ENCODE assay signal across 23 cellular contexts in the genomic region with DNA sequence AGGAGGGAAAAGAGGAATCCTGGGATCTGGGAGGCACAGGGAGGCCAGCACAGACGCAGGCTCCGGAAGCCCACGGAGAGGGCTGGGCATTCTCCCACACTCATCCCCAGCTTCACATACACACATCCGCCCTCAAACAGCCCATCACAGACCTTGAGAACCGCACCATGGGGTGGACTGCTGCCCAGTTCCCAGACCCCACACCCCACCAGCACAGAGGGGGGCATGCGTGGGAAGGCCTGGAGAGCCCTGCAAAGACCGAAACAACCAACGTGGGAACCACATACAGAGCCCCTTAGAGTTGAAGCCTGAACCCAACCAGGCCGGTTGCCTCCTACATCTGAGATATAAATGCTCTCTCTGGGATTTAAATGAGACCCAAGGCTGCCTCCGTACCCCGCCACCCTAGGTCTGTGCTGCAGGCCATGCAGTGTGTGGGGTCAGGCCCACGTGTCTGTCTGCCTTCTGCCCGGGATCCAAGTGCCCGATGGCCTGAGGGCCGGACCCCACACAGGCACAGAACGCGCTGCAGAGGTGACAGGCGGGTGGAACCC.
DNase-seq lines count a peak whose midpoint lies in the region; ATAC-seq, FAIRE-seq and TF ChIP-seq lines count a peak whose summit lies in the region.
"Had no signal": no experiment of that assay in that cellular context is flagged by ENCODE, and none has a peak within 500 bp of the region (broad histone marks: within the 10 kb centered on the region; RNA-seq: fewer than 3 reads in every experiment).

No MANE protein-coding gene starts in this region.

- in situ Hi-C loops in GM13977 (cut with MboI; ENCODE audit: low pct_unique_long_range_greater_than_20kb, low sequenced_read_pairs, unreplicated experiment) = no loop called here

- intact Hi-C loops in activated naive CD4-positive, alpha-beta T cell treated with anti-CD3 and anti-CD28 coated beads for 36 hours (cut with micrococcal nuclease) = no loop called here

- no peaks in the 10 kb centered on the region for H3K9me3 ChIP-seq in HEK293 (ENCODE audit: control insufficient read depth, insufficient read depth, low read depth, low read length)
- H3K9me3 ChIP-seq in endodermal cell (ENCODE audit: control insufficient read depth, low read length) = no peaks in the 10 kb centered on the region
- H3K9me3 ChIP-seq: adrenal gland, body of pancreas, gastroesophageal sphincter, right lobe of liver had no signal

- H3K9me3 Mint-ChIP-seq in endodermal cell = no peaks in the 10 kb centered on the region
- H3K9me3 Mint-ChIP-seq in activated naive CD4-positive, alpha-beta T cell treated with anti-CD3 and anti-CD28 coated beads for 36 hours = no peaks in the 10 kb centered on the region
- H3K9me3 Mint-ChIP-seq: activated CD4-positive, alpha-beta T cell treated with anti-CD3 and anti-CD28 coated beads, Interleukin-2, amount 10 ng/mL, durations not matched to agents 24 days and 14 days had no signal

- POLR2A ChIA-PET in HEK293 (lab: Yijun Ruan, JAX) = no interaction called here

- no peak overlapping the region for H3K4me3 Mint-ChIP-seq in endodermal cell
- H3K4me3 Mint-ChIP-seq in activated naive CD4-positive, alpha-beta T cell treated with anti-CD3 and anti-CD28 coated beads for 36 hours = no peak overlapping the region
- H3K4me3 Mint-ChIP-seq: activated CD4-positive, alpha-beta T cell treated with anti-CD3 and anti-CD28 coated beads, Interleukin-2, amount 10 ng/mL, durations not matched to agents 24 days and 14 days had no signal

- H3K27me3 ChIP-seq in endodermal cell (ENCODE audit: control insufficient read depth, insufficient read depth, low read length, poor library complexity, severe bottlenecking) = no peaks in the 10 kb centered on the region
- H3K27me3 ChIP-seq: adrenal gland, body of pancreas, gastroesophageal sphincter, hepatocyte, right lobe of liver had no signal

- no peaks in the 10 kb centered on the region for H3K36me3 ChIP-seq in HEK293 (ENCODE audit: control insufficient read depth in 2 of 2, insufficient read depth in 1 of 2, low read length in 2 of 2)
- no peaks in the 10 kb centered on the region for H3K36me3 ChIP-seq in endodermal cell (ENCODE audit: control insufficient read depth, insufficient read depth, low read length)
- H3K36me3 ChIP-seq: adrenal gland, right lobe of liver had no signal

- no peak for ATAC-seq in omental fat pad (ENCODE audit: low FRiP score)
- ATAC-seq: body of pancreas, gastroesophageal sphincter, Panc1, right lobe of liver had no signal

- FAIRE-seq in frontal cortex (lab: Jason Lieb, UNC) = no peak
- FAIRE-seq: GM12892 had no signal

- H3K4me3 ChIP-seq in HEK293 (ENCODE audit: low read depth, low read length) = no peak overlapping the region
- no peak overlapping the region for H3K4me3 ChIP-seq in endodermal cell (ENCODE audit: low read length)
- H3K4me3 ChIP-seq: adrenal gland, body of pancreas, gastroesophageal sphincter, hepatocyte, right lobe of liver had no signal

- H3K27ac ChIP-seq in HEK293 (ENCODE audit: extremely low read depth, low read depth, low read length) = no peak overlapping the region
- H3K27ac ChIP-seq in endodermal cell (ENCODE audit: low read depth, low read length) = no peak overlapping the region
- H3K27ac ChIP-seq: adrenal gland, body of pancreas, gastroesophageal sphincter, hepatocyte, right lobe of liver had no signal

- peaks cover 30% of the 10 kb centered on the region for H3K4me1 Mint-ChIP-seq in endodermal cell
- no peaks in the 10 kb centered on the region for H3K4me1 Mint-ChIP-seq in activated naive CD4-positive, alpha-beta T cell treated with anti-CD3 and anti-CD28 coated beads for 36 hours (ENCODE audit: low read depth)

- TF ChIP-seq CTCF in HEK293 (tag by site-specific recombination; IDR thresholded peaks at IDR 0.05) (no peak), endodermal cell (conservative IDR thresholded peaks at IDR 0.05) (no peak), omental fat pad (IDR thresholded peaks at IDR 0.05) (no peak), GM13977 (IDR thresholded peaks at IDR 0.05; ENCODE audit: extremely low read depth, insufficient read depth, missing control alignments) (no peak)

- H3K27ac Mint-ChIP-seq in endodermal cell = peak overlapping the region; percentile 61
- H3K27ac Mint-ChIP-seq in activated naive CD4-positive, alpha-beta T cell treated with anti-CD3 and anti-CD28 coated beads for 36 hours = no peak overlapping the region
- H3K27ac Mint-ChIP-seq: activated CD4-positive, alpha-beta T cell treated with anti-CD3 and anti-CD28 coated beads, Interleukin-2, amount 10 ng/mL, durations not matched to agents 24 days and 14 days; progenitor cell of endocrine pancreas had no signal

- peak; percentile 2 for DNase-seq in Daoy (ENCODE audit: low read depth)
- DNase-seq in endodermal cell = no peak
- peak; percentile 4 for DNase-seq in omental fat pad (ENCODE audit: low spot score)
- no peak for DNase-seq in frontal cortex (ENCODE audit: low spot score in 2 of 2)
- no peak for DNase-seq in activated naive CD4-positive, alpha-beta T cell treated with anti-CD3 and anti-CD28 coated beads for 36 hours
- DNase-seq in activated naive CD4-positive, alpha-beta T cell treated with Interleukin-2 at 50 U/mL for 16 hours = no peak
- DNase-seq in GM13977 (ENCODE audit: low spot score) = no peak
- DNase-seq: activated CD4-positive, alpha-beta T cell treated with anti-CD3 and anti-CD28 coated beads, Interleukin-2, amount 10 ng/mL, durations not matched to agents 24 days and 14 days; activated naive CD4-positive, alpha-beta T cell; activated T-cell treated with anti-CD3 and anti-CD28 coated beads, Interleukin-2, amount 50 U/mL, for 48 hours; NCI-H1048; right lobe of liver; SHP77 treated with DMSO at 0.1 percent for 48 hours; stimulated activated CD4-positive, alpha-beta T cell treated with anti-CD3 and anti-CD28 coated beads, Interleukin-4, amount 100 ng/mL, for 1 hour; trophoblast cell had no signal

- H3K9ac ChIP-seq in endodermal cell (ENCODE audit: extremely low read depth, low read length, poor library complexity, severe bottlenecking) = no peak overlapping the region

- CTCF ChIA-PET in HEK293 (lab: Yijun Ruan, JAX) = no interaction called here
- CTCF ChIA-PET in activated naive CD4-positive, alpha-beta T cell treated with anti-CD3 and anti-CD28 coated beads for 36 hours (lab: Charles Lee) = interaction anchor here (0.7 to 1.0 kb wide), 2 partner anchors 25 to 120 kb away, joined by 3 to 5 read pairs; no protein-coding TSS in a partner anchor

- no peaks in the 10 kb centered on the region for H3K27me3 Mint-ChIP-seq in endodermal cell (ENCODE audit: insufficient read depth)
- no peaks in the 10 kb centered on the region for H3K27me3 Mint-ChIP-seq in activated naive CD4-positive, alpha-beta T cell treated with anti-CD3 and anti-CD28 coated beads for 36 hours (ENCODE audit: low read depth)
- H3K27me3 Mint-ChIP-seq: activated CD4-positive, alpha-beta T cell treated with anti-CD3 and anti-CD28 coated beads, Interleukin-2, amount 10 ng/mL, durations not matched to agents 24 days and 14 days had no signal

- H3K36me3 Mint-ChIP-seq in endodermal cell (ENCODE audit: low read depth) = no peaks in the 10 kb centered on the region
- peaks cover 3% of the 10 kb centered on the region for H3K36me3 Mint-ChIP-seq in activated naive CD4-positive, alpha-beta T cell treated with anti-CD3 and anti-CD28 coated beads for 36 hours (ENCODE audit: low read depth)

- H3K4me1 ChIP-seq in HEK293 (ENCODE audit: control insufficient read depth, insufficient read depth, low read length) = no peaks in the 10 kb centered on the region
- H3K4me1 ChIP-seq in endodermal cell (ENCODE audit: control insufficient read depth, insufficient read depth, low read length) = no peaks in the 10 kb centered on the region
- H3K4me1 ChIP-seq: adrenal gland, body of pancreas, gastroesophageal sphincter had no signal

- WGBS in endodermal cell (ENCODE audit: insufficient coverage in 1 of 2, insufficient read length in 1 of 2), 2 experiments = 86% methylated on average over 13 to 17 of the region's 18 CpGs

TF ChIP-seq in HEK293, 187 proteins besides CTCF, POLR2A, EP300 and RAD21:
- TF ChIP-seq, protein P1, sequence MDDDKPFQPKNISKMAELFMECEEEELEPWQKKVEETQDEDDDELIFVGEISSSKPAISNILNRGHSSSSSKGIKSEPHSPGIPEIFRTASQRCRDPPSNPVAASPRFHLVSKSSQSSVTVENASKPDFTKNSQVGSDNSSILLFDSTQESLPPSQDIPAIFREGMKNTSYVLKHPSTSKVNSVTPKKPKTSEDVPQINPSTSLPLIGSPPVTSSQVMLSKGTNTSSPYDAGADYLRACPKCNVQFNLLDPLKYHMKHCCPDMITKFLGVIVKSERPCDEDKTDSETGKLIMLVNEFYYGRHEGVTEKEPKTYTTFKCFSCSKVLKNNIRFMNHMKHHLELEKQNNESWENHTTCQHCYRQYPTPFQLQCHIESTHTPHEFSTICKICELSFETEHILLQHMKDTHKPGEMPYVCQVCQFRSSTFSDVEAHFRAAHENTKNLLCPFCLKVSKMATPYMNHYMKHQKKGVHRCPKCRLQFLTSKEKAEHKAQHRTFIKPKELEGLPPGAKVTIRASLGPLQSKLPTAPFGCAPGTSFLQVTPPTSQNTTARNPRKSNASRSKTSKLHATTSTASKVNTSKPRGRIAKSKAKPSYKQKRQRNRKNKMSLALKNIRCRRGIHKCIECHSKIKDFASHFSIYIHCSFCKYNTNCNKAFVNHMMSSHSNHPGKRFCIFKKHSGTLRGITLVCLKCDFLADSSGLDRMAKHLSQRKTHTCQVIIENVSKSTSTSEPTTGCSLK (tag by site-specific recombination; IDR thresholded peaks at IDR 0.05) = no peak
- no peak for TF ChIP-seq ZNF843 (tag by site-specific recombination; IDR thresholded peaks at IDR 0.05)
- peak; percentile 41 for TF ChIP-seq ZFHX2 (tag by site-specific recombination; conservative IDR thresholded peaks at IDR 0.05)
- 0 out of 2 replicates have a peak, but pooled peaks have one; percentile 33 for TF ChIP-seq ZNF600 (tag by site-specific recombination; IDR thresholded peaks at IDR 0.05)
- TF ChIP-seq, protein P2, sequence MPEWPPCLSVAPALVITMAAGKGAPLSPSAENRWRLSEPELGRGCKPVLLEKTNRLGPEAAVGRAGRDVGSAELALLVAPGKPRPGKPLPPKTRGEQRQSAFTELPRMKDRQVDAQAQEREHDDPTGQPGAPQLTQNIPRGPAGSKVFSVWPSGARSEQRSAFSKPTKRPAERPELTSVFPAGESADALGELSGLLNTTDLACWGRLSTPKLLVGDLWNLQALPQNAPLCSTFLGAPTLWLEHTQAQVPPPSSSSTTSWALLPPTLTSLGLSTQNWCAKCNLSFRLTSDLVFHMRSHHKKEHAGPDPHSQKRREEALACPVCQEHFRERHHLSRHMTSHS (tag by site-specific recombination; IDR thresholded peaks at IDR 0.05) = no peak
- peak; percentile 72 for TF ChIP-seq EGR2 (tag by site-specific recombination; IDR thresholded peaks at IDR 0.05; ENCODE audit: low read depth)

Comparison
In these comparisons a context has a peak if more than half of its experiments do, and no peak if none do; other contexts are left out.
1. DNase-seq: peak in Daoy (single experiment) and omental fat pad (single experiment); none in endodermal cell (single experiment), frontal cortex (0 of 2), activated naive CD4-positive, alpha-beta T cell treated with anti-CD3 and anti-CD28 coated beads for 36 hours (single experiment), activated naive CD4-positive, alpha-beta T cell treated with Interleukin-2 at 50 U/mL for 16 hours (single experiment) and GM13977 (single experiment).